ENCODE assay signal across 27 cellular contexts in the genomic region with DNA sequence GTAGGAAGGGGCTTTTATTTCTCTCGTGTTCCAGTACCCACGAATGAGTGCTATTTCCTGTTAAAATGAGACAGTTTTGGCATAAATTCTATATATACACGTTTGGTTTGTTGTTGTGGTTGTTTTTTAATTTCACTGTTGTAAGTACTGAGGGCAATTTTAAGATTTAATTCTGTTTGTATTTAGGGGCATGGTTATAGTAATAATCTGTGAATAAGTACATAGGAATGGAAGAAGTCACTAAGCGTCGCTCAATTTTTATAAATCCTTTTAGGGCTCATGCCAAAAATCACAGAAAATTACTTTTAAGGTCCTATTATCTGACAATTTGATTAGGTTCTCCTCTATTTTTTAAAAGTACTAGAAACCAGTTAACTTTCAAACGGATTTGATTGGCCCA.
A peak's percentile ranks its signal among the peaks of the same experiment; 100 is the strongest.
DNase-seq lines count a peak whose midpoint lies in the region; ATAC-seq and TF ChIP-seq lines count a peak whose summit lies in the region.
"Had no signal": no experiment of that assay in that cellular context is flagged by ENCODE, and none has a peak within 500 bp of the region (broad histone marks: within the 10 kb centered on the region; RNA-seq: fewer than 3 reads in every experiment).

No MANE protein-coding gene starts in this region.

- peaks cover 3% of the 10 kb centered on the region for H3K4me1 ChIP-seq in osteoblast (ENCODE audit: insufficient read depth, low read length)
- H3K4me1 ChIP-seq: adrenal gland had no signal

- H3K9me3 ChIP-seq in osteoblast (ENCODE audit: low read depth, low read length), result no peaks in the 10 kb centered on the region
- H3K9me3 ChIP-seq: adrenal gland, ovary had no signal

- peaks cover 12% of the 10 kb centered on the region for H3K27me3 ChIP-seq in osteoblast (ENCODE audit: insufficient read depth, low read length)
- H3K27me3 ChIP-seq: adrenal gland, ovary had no signal

- H3K79me2 ChIP-seq in osteoblast (ENCODE audit: insufficient read depth, low read length), result no peaks in the 10 kb centered on the region

- H4K20me1 ChIP-seq in osteoblast (ENCODE audit: insufficient read depth, low read length), result no peaks in the 10 kb centered on the region

- TF ChIP-seq CTCF in AG10803 (conservative IDR thresholded peaks at IDR 0.05; ENCODE audit: low read length) (no peak), osteoblast (IDR thresholded peaks at IDR 0.05; ENCODE audit: extremely low read depth, low read depth, low read length) (no peak)

- no peak overlapping the region for H2AFZ ChIP-seq in osteoblast (ENCODE audit: low read length)
- H2AFZ ChIP-seq: PC-9 had no signal

- ATAC-seq in esophagus mucosa (no peak), sciatic nerve (no peak)
- ATAC-seq: Right ventricle myocardium inferior had no signal

- H3K4me2 ChIP-seq in osteoblast (ENCODE audit: insufficient read depth, low read length), result no peak overlapping the region
- H3K4me2 ChIP-seq: PC-9 had no signal

- intact Hi-C loops in sciatic nerve (cut with DNase I), result no loop called here

- peak; percentile 6 for DNase-seq in AG10803 (ENCODE audit: low read depth)
- peak; percentile 21 for DNase-seq in M059J (ENCODE audit: low read depth)
- peak; percentile 10 for DNase-seq in dermis blood vessel endothelial cell
- DNase-seq in osteoblast (ENCODE audit: insufficient read length, low spot score, missing footprints), result peak; percentile 5
- DNase-seq in GF-D8 (lab: John Stamatoyannopoulos, UW), result no peak
- DNase-seq in cerebellum (ENCODE audit: low spot score), result no peak
- DNase-seq in sciatic nerve (ENCODE audit: low spot score), result no peak
- DNase-seq: ACHN; activated CD4-positive, alpha-beta T cell treated with anti-CD3 and anti-CD28 coated beads, Interleukin-2, amount 50 U/mL, for 48 hours; activated CD4-positive, CD25-positive, alpha-beta regulatory T cell treated with anti-CD3 and anti-CD28 coated beads, Interleukin-2, amount 50 U/mL, for 72 hours; activated naive CD4-positive, alpha-beta T cell treated with anti-CD3 and anti-CD28 coated beads for 36 hours; adrenal gland; effector memory CD4-positive, alpha-beta T cell; Kasumi-1; kidney glomerular epithelial cell; NCI-H1436; NCI-H2081; NCI-H526 treated with DMSO at 0.1 percent for 48 hours; nephron progenitor cell; ovary; small intestine; stimulated activated naive CD4-positive, alpha-beta T cell treated with Interleukin-2 at 50 U/mL for 16 hours; T-helper 2 cell had no signal

- H3K36me3 ChIP-seq in osteoblast (ENCODE audit: insufficient read depth, low read length), result no peaks in the 10 kb centered on the region
- H3K36me3 ChIP-seq: adrenal gland, ovary had no signal

- no peak overlapping the region for H3K27ac ChIP-seq in osteoblast (ENCODE audit: low read depth, low read length)
- H3K27ac ChIP-seq: adrenal gland, ovary, PC-9 had no signal

- no peak overlapping the region for H3K4me3 ChIP-seq in AG10803 (ENCODE audit: low read length)
- no peak overlapping the region for H3K4me3 ChIP-seq in osteoblast (ENCODE audit: insufficient read depth, low read length)
- H3K4me3 ChIP-seq: adrenal gland, lung, ovary, PC-9 had no signal

Comparison
In these comparisons a context has a peak if more than half of its experiments do, and no peak if none do; other contexts are left out.
1. DNase-seq: peak in AG10803 (single experiment), M059J (single experiment), dermis blood vessel endothelial cell (single experiment) and osteoblast (single experiment); none in GF-D8 (single experiment), cerebellum (single experiment) and sciatic nerve (single experiment).